17 cellular contexts compared by ENCODE assay signal in the genomic region with DNA sequence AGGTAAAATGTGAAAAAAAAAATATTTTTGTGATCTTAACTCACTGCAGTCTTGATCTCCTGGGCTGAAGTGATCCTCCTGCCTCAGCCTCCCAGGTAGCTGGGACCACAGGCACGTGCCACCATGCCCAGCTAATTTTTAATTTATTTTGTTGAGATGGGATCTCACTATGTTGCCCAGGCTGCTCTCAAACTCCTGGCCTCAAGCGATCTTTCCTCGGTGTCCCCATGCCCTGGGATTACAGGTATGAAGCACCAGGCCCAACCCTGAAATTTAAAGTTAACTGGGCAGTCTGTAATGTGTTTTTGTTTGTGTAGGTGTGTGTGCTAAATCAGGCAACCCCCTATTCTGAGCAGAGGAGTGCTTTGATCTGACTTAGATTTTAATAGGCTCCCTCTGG. TPM values are rescaled to one million over a fixed set of nuclear protein-coding genes. Genes with fewer than 3 reads are reported as not detected.
DNase-seq lines count a peak whose midpoint lies in the region; ATAC-seq, FAIRE-seq and TF ChIP-seq lines count a peak whose summit lies in the region.
"Had no signal": no experiment of that assay in that cellular context is flagged by ENCODE, and none has a peak within 500 bp of the region (broad histone marks: within the 10 kb centered on the region; RNA-seq: fewer than 3 reads in every experiment).

No MANE protein-coding gene starts in this region.

- POLR2A ChIA-PET in A549 (lab: Yijun Ruan, JAX), result interaction anchor here (1.2 kb wide), 1 partner anchor 43 kb away, joined by 4 read pairs; the partner anchor contains the start of gene DHX34

- H3K4me3 ChIP-seq in A549, result no peak overlapping the region
- H3K4me3 ChIP-seq in astrocyte (ENCODE audit: insufficient read depth, low read depth, low read length), result no peak overlapping the region

- H3K27me3 ChIP-seq in astrocyte (ENCODE audit: insufficient read depth, low read length), result peaks cover 3% of the 10 kb centered on the region

- H3K36me3 ChIP-seq in astrocyte (ENCODE audit: insufficient read depth, low read length), result no peaks in the 10 kb centered on the region

- 94% methylated on average over 3 of the region's 3 CpGs for WGBS in A549 (ENCODE audit: missing lambda C conversion rate)

- TF ChIP-seq EP300 in A549 (IDR thresholded peaks at IDR 0.05), result no peak

- TF ChIP-seq CTCF in A549 (IDR thresholded peaks at IDR 0.05) (no peak), astrocyte (IDR thresholded peaks at IDR 0.05; ENCODE audit: insufficient read depth, low read depth, low read length) (no peak)

- H3K27ac ChIP-seq in A549 (peak overlapping the region; percentile 60 to 71; a peak in 5 of 6 replicates), astrocyte (ENCODE audit: low read depth, low read length) (no peak overlapping the region)
- H3K27ac ChIP-seq: C4-2B had no signal

- no peak for DNase-seq in A549 (ENCODE audit: low read depth in 1 of 2, low spot score in 1 of 2)
- no peak for DNase-seq in astrocyte (ENCODE audit: low read depth)
- no peak for DNase-seq in SW480 (ENCODE audit: low spot score)
- DNase-seq in hypothalamus (lab: John Stamatoyannopoulos, UW), result no peak
- DNase-seq: GDM1, HFFc6, KG1, NCI-H1048, NCI-H1436 treated with DMSO at 0.1 percent for 48 hours, NCI-H2029 treated with DMSO at 0.1 percent for 48 hours, NCI-H2171 treated with DMSO at 0.1 percent for 48 hours, NCI-H446 treated with DMSO at 0.1 percent for 48 hours, RPMI8226, SIG-M5 had no signal

- no peaks in the 10 kb centered on the region for H3K79me2 ChIP-seq in astrocyte (ENCODE audit: insufficient read depth, low read length)

- H3K9ac ChIP-seq in astrocyte (ENCODE audit: low read length), result no peak overlapping the region

- no peak overlapping the region for H3K4me3 Mint-ChIP-seq in astrocyte (ENCODE audit: unreplicated experiment)

- no peaks in the 10 kb centered on the region for H4K20me1 ChIP-seq in astrocyte (ENCODE audit: insufficient read depth, low read length)

- no peak overlapping the region for H2AFZ ChIP-seq in astrocyte (ENCODE audit: low read depth, low read length)

- no peak for TF ChIP-seq POLR2A in A549 (IDR thresholded peaks at IDR 0.05; ENCODE audit: low read length)

- H3K27me3 Mint-ChIP-seq in astrocyte (ENCODE audit: low read depth, unreplicated experiment), result peaks cover 7% of the 10 kb centered on the region

- CTCF ChIA-PET in A549 (lab: Yijun Ruan, JAX), result interaction anchor here (0.7 to 7.9 kb wide), 20 partner anchors 8 to 130 kb away, joined by 3 to 128 read pairs (median 5); partner anchors contain the start of gene DHX34

- H3K4me2 ChIP-seq in A549, result no peak overlapping the region; the same call in 2 of the 3 replicates
- no peak overlapping the region for H3K4me2 ChIP-seq in astrocyte (ENCODE audit: low read length)

- peaks cover 19% of the 10 kb centered on the region for H3K36me3 Mint-ChIP-seq in astrocyte (ENCODE audit: low read depth, unreplicated experiment)

- no peaks in the 10 kb centered on the region for H3K4me1 Mint-ChIP-seq in astrocyte (ENCODE audit: low read depth, unreplicated experiment)

- TF ChIP-seq RAD21 in A549 (conservative IDR thresholded peaks at IDR 0.05 in 1 of 2, IDR thresholded peaks at IDR 0.05 in 1 of 2), result no peak

- H3K9me3 ChIP-seq in A549, result no peaks in the 10 kb centered on the region
- H3K9me3 ChIP-seq in astrocyte (ENCODE audit: insufficient read depth, low read depth, low read length), result no peaks in the 10 kb centered on the region

- H3K4me1 ChIP-seq in A549 (peaks cover 38% of the 10 kb centered on the region), astrocyte (ENCODE audit: insufficient read depth, low read length) (no peaks in the 10 kb centered on the region)

- peaks cover 1% of the 10 kb centered on the region for H3K9me3 Mint-ChIP-seq in astrocyte (ENCODE audit: unreplicated experiment)
- H3K9me3 Mint-ChIP-seq: HFFc6 had no signal

- H3K27ac Mint-ChIP-seq in astrocyte (ENCODE audit: unreplicated experiment), result peak overlapping the region; percentile 7

- no peak for ATAC-seq in A549

- FAIRE-seq in A549 (lab: Jason Lieb, UNC) (no peak), astrocyte (lab: Jason Lieb, UNC) (no peak)
- FAIRE-seq: A204.1, GM12891 had no signal

TF ChIP-seq in A549, 52 proteins besides CTCF, POLR2A, EP300 and RAD21:
- TF ChIP-seq FOXS1 (CRISPR knock-in tag; IDR thresholded peaks at IDR 0.05) (no peak), BHLHE40 (IDR thresholded peaks at IDR 0.05; ENCODE audit: low read depth, low read length) (no peak), NR3C1 (IDR thresholded peaks at IDR 0.05) (no peak), POLR2AphosphoS2 (conservative IDR thresholded peaks at IDR 0.05; ENCODE audit: low read length) (no peak), RCOR1 (IDR thresholded peaks at IDR 0.05; ENCODE audit: low read depth, low read length) (no peak), ZSCAN20 (CRISPR knock-in tag; IDR thresholded peaks at IDR 0.05) (no peak)

RNA-seq across cellular contexts. Expression of gene C5AR1, which starts 3.4 kb away (rescaled TPM):
- polyA plus RNA-seq in A549 (2011; rRNA removed) (3.4 and 3.5 TPM in 2 replicates), A549 (2017; fragmentation: RNase III; extraction: RNeasy Plus Mini Kit Qiagen cat#74134 plus additional on column Dnase treatment) (1.4 to 1.6 TPM (median 1.5 TPM) in 3 replicates)
- 1.9 and 2.5 TPM in 2 replicates for polyA plus RNA-seq in A549 (2012; cell fraction: cytosol; rRNA removed)
- polyA plus RNA-seq in A549 (2012; cell fraction: nucleus; rRNA removed), result 15.1 and 15.4 TPM in 2 replicates
- polyA minus RNA-seq in A549 (2011; rRNA and poly(A)+ RNA removed), result 1.4 and 2.1 TPM in 2 replicates
- 4.6 and 5.2 TPM in 2 replicates for total RNA-seq in astrocyte

RNA-seq across cellular contexts. Expression of gene C5AR2, which starts 25.7 kb away (rescaled TPM):
- polyA plus RNA-seq in A549 (2011; rRNA removed) (0.28 and 0.36 TPM in 2 replicates), A549 (2017; fragmentation: RNase III; extraction: RNeasy Plus Mini Kit Qiagen cat#74134 plus additional on column Dnase treatment) (0.13 to 0.25 TPM (median 0.17 TPM) in 3 replicates)
- 0.12 and 0.29 TPM in 2 replicates for polyA plus RNA-seq in A549 (2012; cell fraction: cytosol; rRNA removed)
- 1.2 and 1.4 TPM in 2 replicates for polyA plus RNA-seq in A549 (2012; cell fraction: nucleus; rRNA removed)
- polyA minus RNA-seq in A549 (2011; rRNA and poly(A)+ RNA removed), result 0.25 and 0.68 TPM in 2 replicates
- not detected in 2 replicates for total RNA-seq in astrocyte

RNA-seq across cellular contexts. Expression of gene INAFM1, which starts 31.6 kb away (rescaled TPM):
- polyA plus RNA-seq in A549 (2011; rRNA removed) (1.5 and 1.6 TPM in 2 replicates), A549 (2017; fragmentation: RNase III; extraction: RNeasy Plus Mini Kit Qiagen cat#74134 plus additional on column Dnase treatment) (4.6 to 5.7 TPM (median 5.5 TPM) in 3 replicates)
- 4.2 and 5.9 TPM in 2 replicates for polyA plus RNA-seq in A549 (2012; cell fraction: cytosol; rRNA removed)
- polyA plus RNA-seq in A549 (2012; cell fraction: nucleus; rRNA removed), result 19.1 and 20.8 TPM in 2 replicates
- polyA minus RNA-seq in A549 (2011; rRNA and poly(A)+ RNA removed), result 0.21 and 2.1 TPM in 2 replicates
- 23.6 and 25.7 TPM in 2 replicates for total RNA-seq in astrocyte

RNA-seq across cellular contexts. Expression of gene DHX34, which starts 42.8 kb away (rescaled TPM):
- polyA plus RNA-seq in A549 (2011; rRNA removed) (12.4 and 14.4 TPM in 2 replicates), A549 (2017; fragmentation: RNase III; extraction: RNeasy Plus Mini Kit Qiagen cat#74134 plus additional on column Dnase treatment) (23.1 to 24.5 TPM (median 23.4 TPM) in 3 replicates)
- 32.0 and 39.6 TPM in 2 replicates for polyA plus RNA-seq in A549 (2012; cell fraction: cytosol; rRNA removed)
- 108 and 153 TPM in 2 replicates for polyA plus RNA-seq in A549 (2012; cell fraction: nucleus; rRNA removed)
- polyA minus RNA-seq in A549 (2011; rRNA and poly(A)+ RNA removed), result 20.8 and 26.6 TPM in 2 replicates
- total RNA-seq in astrocyte, result 13.9 and 17.7 TPM in 2 replicates

RNA-seq across cellular contexts. Expression of gene CCDC9, which starts 50.0 kb away (rescaled TPM):
- polyA plus RNA-seq in A549 (2011; rRNA removed) (6.5 and 9.4 TPM in 2 replicates), A549 (2017; fragmentation: RNase III; extraction: RNeasy Plus Mini Kit Qiagen cat#74134 plus additional on column Dnase treatment) (22.2 to 25.7 TPM (median 24.6 TPM) in 3 replicates)
- 8.2 and 9.1 TPM in 2 replicates for polyA plus RNA-seq in A549 (2012; cell fraction: cytosol; rRNA removed)
- polyA plus RNA-seq in A549 (2012; cell fraction: nucleus; rRNA removed), result 20.7 and 30.6 TPM in 2 replicates
- polyA minus RNA-seq in A549 (2011; rRNA and poly(A)+ RNA removed), result 1.7 and 6.1 TPM in 2 replicates
- total RNA-seq in astrocyte, result 44.6 and 45.5 TPM in 2 replicates
